8 cellular contexts compared by ENCODE assay signal in genomic region chr19:45769054-45769782, GRCh38. TPM values are rescaled to one million over a fixed set of nuclear protein-coding genes. Genes with fewer than 3 reads are reported as not detected.
DNase-seq lines count a peak whose midpoint lies in the region; ATAC-seq and TF ChIP-seq lines count a peak whose summit lies in the region.

SIX5 (minus strand) TSS chr19:45769252; CDS start chr19:45768844, 408 bp downstream.

- no peaks in the 10 kb centered on the region for H3K36me3 ChIP-seq in hepatocyte (replicated peaks; ENCODE audit: insufficient read depth, low read depth)

- H2AFZ ChIP-seq in hepatocyte, result peak within 1 kb of the TSS; percentile 21

- ATAC-seq in GM18498 (IDR thresholded peaks at IDR 0.05; ENCODE audit: unreplicated experiment) (peak; percentile 66), HG02884 (IDR thresholded peaks at IDR 0.05; ENCODE audit: unreplicated experiment) (peak; percentile 38)

- peak within 1 kb of the TSS; percentile 97 for H3K27ac ChIP-seq in hepatocyte

- 2% methylated on average over 40 of the region's 65 CpGs for WGBS in hepatocyte (ENCODE audit: low lambda C conversion rate, missing lambda C conversion rate)

- no peaks in the 10 kb centered on the region for H4K20me1 ChIP-seq in hepatocyte (ENCODE audit: insufficient read depth, poor library complexity, severe bottlenecking)

- H3K4me3 ChIP-seq in astrocyte of the cerebellum (ENCODE audit: low read depth, low read length) (peak within 1 kb of the TSS; percentile 77), hepatocyte (peak within 1 kb of the TSS; percentile 65)

- H3K27me3 ChIP-seq in hepatocyte, result no peaks in the 10 kb centered on the region

- peaks cover 34% of the 10 kb centered on the region for H3K79me2 ChIP-seq in hepatocyte

- H3K9me2 ChIP-seq in hepatocyte (replicated peaks; ENCODE audit: insufficient read depth), result no peaks in the 10 kb centered on the region

- TF ChIP-seq CTCF in astrocyte of the cerebellum (IDR thresholded peaks at IDR 0.05; ENCODE audit: low read depth, low read length, missing control alignments), result no peak
- TF ChIP-seq CTCF in hepatocyte (IDR thresholded peaks at IDR 0.05; ENCODE audit: poor library complexity), result no peak

- H3K4me1 ChIP-seq in hepatocyte (ENCODE audit: insufficient read depth), result peaks cover 31% of the 10 kb centered on the region

- in situ Hi-C loops in astrocyte of the cerebellum (cut with HindIII; ENCODE audit: low sequenced_read_pairs), result no loop called here

- peak within 1 kb of the TSS; percentile 96 for H3K4me2 ChIP-seq in hepatocyte

- DNase-seq in NCI-H1694 treated with DMSO at 0.1 percent for 48 hours (lab: John Stamatoyannopoulos, UW), result peak; percentile 90
- DNase-seq in T-helper 9 cell, result peak; percentile 89
- DNase-seq in astrocyte of the cerebellum (ENCODE audit: low read depth), result peak; percentile 92
- DNase-seq in hepatocyte (ENCODE audit: low spot score), result peak; percentile 99
- DNase-seq in retina, result peak; percentile 98
- DNase-seq in cerebellar nuclear complex (lab: John Stamatoyannopoulos, UW), result no peak

- no peaks in the 10 kb centered on the region for H3K9me3 ChIP-seq in hepatocyte (ENCODE audit: low read depth)

RNA-seq across cellular contexts. Expression of gene SIX5, which starts in this region (rescaled TPM):
- total RNA-seq in hepatocyte, result 12.1 and 17.0 TPM in 2 replicates
- polyA plus RNA-seq in hepatocyte, result 12.6 and 15.6 TPM in 2 replicates

Comparison
In these comparisons a context has a peak if more than half of its experiments do, and no peak if none do; other contexts are left out.
1. DNase-seq: peak in NCI-H1694 treated with DMSO at 0.1 percent for 48 hours (single experiment), T-helper 9 cell (single experiment), astrocyte of the cerebellum (single experiment), hepatocyte (single experiment) and retina (single experiment); none in cerebellar nuclear complex (0 of 2).